In the genomic region with DNA sequence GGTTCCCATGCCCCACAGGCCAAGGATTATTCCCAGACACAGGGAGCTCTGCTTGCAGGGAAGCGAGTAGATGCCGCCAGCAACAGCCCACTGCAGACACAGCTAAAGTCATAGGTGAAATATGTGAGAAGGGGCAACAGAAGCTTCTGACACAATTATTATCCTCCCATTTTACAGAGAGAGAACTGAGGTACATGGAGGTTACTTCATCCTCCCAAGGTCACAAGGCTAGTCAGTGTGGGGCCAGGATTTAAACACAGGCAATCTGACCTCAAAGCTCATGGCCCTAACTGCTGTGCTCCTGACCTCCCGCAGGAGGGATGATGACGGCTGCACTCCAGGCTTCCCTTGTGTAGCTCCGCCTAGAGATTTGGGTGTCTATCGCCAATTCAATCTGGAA, we compare ENCODE assay signal across 29 cellular contexts. TPM values are rescaled to one million over a fixed set of nuclear protein-coding genes. Genes with fewer than 3 reads are reported as not detected.
"Had no signal": no experiment of that assay in that cellular context is flagged by ENCODE, and none has a peak within 500 bp of the region (broad histone marks: within the 10 kb centered on the region; RNA-seq: fewer than 3 reads in every experiment).

No MANE protein-coding gene starts in this region.

- H3K4me3 ChIP-seq: heart left ventricle, left lung, lung, pancreas, prostate gland, sigmoid colon, spleen, tibial nerve, upper lobe of left lung had no signal

- H3K4me1 ChIP-seq: pancreas, prostate gland, sigmoid colon, upper lobe of left lung had no signal

- H3K27me3 ChIP-seq: pancreas, sigmoid colon, tibial nerve, upper lobe of left lung had no signal

- H3K4me3 Mint-ChIP-seq: immature natural killer cell; naive thymus-derived CD8-positive, alpha-beta T cell; nephron; neural crest cell; stimulated activated memory B cell treated with anti-CD40 and anti-IgM and Interleukin-4, amounts not matched to agents 10 μg/mL and 1 μg/mL and 100 μg/mL, for 72 hours; stimulated activated naive CD8-positive, alpha-beta T cell treated with anti-CD3 and anti-CD28 coated beads, Interleukin-15, amount 100 ng/mL, for 72 hours had no signal

- H3K27ac Mint-ChIP-seq: immature natural killer cell; nephron; stimulated activated memory B cell treated with anti-CD40 and anti-IgM and Interleukin-4, amounts not matched to agents 10 μg/mL and 1 μg/mL and 100 μg/mL, for 72 hours; stimulated activated naive CD8-positive, alpha-beta T cell treated with anti-CD3 and anti-CD28 coated beads, Interleukin-15, amount 100 ng/mL, for 72 hours had no signal

- DNase-seq: heart left ventricle; hypothalamus; immature natural killer cell; kidney; left colon; left lung; naive thymus-derived CD8-positive, alpha-beta T cell; nucleus accumbens; pancreas; posterior cingulate gyrus; retina; right cardiac atrium; sigmoid colon; small intestine; spleen; stimulated activated CD4-positive, alpha-beta T cell treated with anti-CD3 and anti-CD28 coated beads, Interleukin-4, amount 100 ng/mL, for 4 hours; stimulated activated CD8-positive, alpha-beta memory T cell treated with anti-CD3 and anti-CD28 coated beads, Interleukin-4, amount 100 ng/mL, for 48 hours; stimulated activated naive CD4-positive, alpha-beta T cell treated with Interleukin-2 at 50 U/mL for 16 hours; stimulated activated naive CD8-positive, alpha-beta T cell treated with anti-CD3 and anti-CD28 coated beads, Interleukin-15, amount 100 ng/mL, for 72 hours; substantia nigra; upper lobe of left lung had no signal

- H3K4me1 Mint-ChIP-seq: immature natural killer cell; naive thymus-derived CD8-positive, alpha-beta T cell; nephron; stimulated activated memory B cell treated with anti-CD40 and anti-IgM and Interleukin-4, amounts not matched to agents 10 μg/mL and 1 μg/mL and 100 μg/mL, for 72 hours; stimulated activated naive CD8-positive, alpha-beta T cell treated with anti-CD3 and anti-CD28 coated beads, Interleukin-15, amount 100 ng/mL, for 72 hours had no signal

- FAIRE-seq: islet of Langerhans, kidney, pancreas, small intestine had no signal

- ATAC-seq: heart left ventricle; left colon; left lung; naive thymus-derived CD8-positive, alpha-beta T cell; pancreas; right cardiac atrium; stimulated activated memory B cell treated with anti-CD40 and anti-IgM and Interleukin-4, amounts not matched to agents 10 μg/mL and 1 μg/mL and 100 μg/mL, for 72 hours; stimulated activated naive CD8-positive, alpha-beta T cell treated with anti-CD3 and anti-CD28 coated beads, Interleukin-15, amount 100 ng/mL, for 72 hours had no signal

- H3K36me3 Mint-ChIP-seq: immature natural killer cell; naive thymus-derived CD8-positive, alpha-beta T cell; stimulated activated memory B cell treated with anti-CD40 and anti-IgM and Interleukin-4, amounts not matched to agents 10 μg/mL and 1 μg/mL and 100 μg/mL, for 72 hours had no signal

- H3K9me3 ChIP-seq: heart left ventricle, left lung, pancreas, prostate gland, sigmoid colon, spleen, tibial nerve, upper lobe of left lung had no signal

- H3K36me3 ChIP-seq: heart left ventricle, left lung, pancreas, prostate gland, sigmoid colon, spleen, upper lobe of left lung had no signal

- H3K9me3 Mint-ChIP-seq: immature natural killer cell; naive thymus-derived CD8-positive, alpha-beta T cell; nephron; neural crest cell; stimulated activated memory B cell treated with anti-CD40 and anti-IgM and Interleukin-4, amounts not matched to agents 10 μg/mL and 1 μg/mL and 100 μg/mL, for 72 hours; stimulated activated naive CD8-positive, alpha-beta T cell treated with anti-CD3 and anti-CD28 coated beads, Interleukin-15, amount 100 ng/mL, for 72 hours had no signal

- H3K27ac ChIP-seq: left lung, pancreas, prostate gland, sigmoid colon, spleen, tibial nerve, upper lobe of left lung had no signal

RNA-seq across cellular contexts. Expression of a gene that starts 15.7 kb away (rescaled TPM):
- total RNA-seq: mesenteric fat pad had no signal
